ENCODE assay signal across 1 cellular context in genomic region chr6:126180585-126180984, GRCh38.
TF ChIP-seq lines count a peak whose summit lies in the region.

No MANE protein-coding gene starts in this region.

TF ChIP-seq in K562, 482 proteins besides CTCF, POLR2A, EP300 and RAD21:
- TF ChIP-seq SFPQ (IDR thresholded peaks at IDR 0.05; ENCODE audit: low read depth, low read length) = no peak
- no peak for TF ChIP-seq NFIX (CRISPR knock-in tag; IDR thresholded peaks at IDR 0.05; ENCODE audit: low read depth)
- peak; percentile 57 for TF ChIP-seq FOSL1 (tag; conservative IDR thresholded peaks at IDR 0.05)
- no peak for TF ChIP-seq FOS (IDR thresholded peaks at IDR 0.05; ENCODE audit: extremely low read depth, insufficient read length)
- no peak for TF ChIP-seq MTA1 (IDR thresholded peaks at IDR 0.05; ENCODE audit: borderline replicate concordance)
- TF ChIP-seq SOX6 (IDR thresholded peaks at IDR 0.05) = peak; percentile 57; the same call in 1 of the 2 replicates
- TF ChIP-seq BCOR (IDR thresholded peaks at IDR 0.05) = no peak
- TF ChIP-seq MTA2 (IDR thresholded peaks at IDR 0.05; ENCODE audit: low read depth) = no peak
- peak; percentile 26; the same call in 1 of the 2 replicates for TF ChIP-seq TCF3 (CRISPR knock-in tag; IDR thresholded peaks at IDR 0.05)
- no peak for TF ChIP-seq ZNF592 (IDR thresholded peaks at IDR 0.05)
- no peak for TF ChIP-seq XRCC5 (IDR thresholded peaks at IDR 0.05; ENCODE audit: low read depth, low read length)
- TF ChIP-seq CBX1 (IDR thresholded peaks at IDR 0.05; ENCODE audit: low read depth) = no peak
- no peak for TF ChIP-seq PHB (CRISPR knock-in tag; IDR thresholded peaks at IDR 0.05)
- no peak for TF ChIP-seq HNRNPUL1 (IDR thresholded peaks at IDR 0.05; ENCODE audit: low read length)
- TF ChIP-seq CEBPG (CRISPR knock-in tag; IDR thresholded peaks at IDR 0.05) = no peak
- peak in 1 of 2 experiments; percentile 55; a peak in 2 of 4 replicates for TF ChIP-seq CEBPG (tag; conservative IDR thresholded peaks at IDR 0.05 in 1 of 2, IDR thresholded peaks at IDR 0.05 in 1 of 2)
- no peak for TF ChIP-seq ILK (tag; IDR thresholded peaks at IDR 0.05; ENCODE audit: borderline replicate concordance, low read depth)
- TF ChIP-seq CEBPB (tag; IDR thresholded peaks at IDR 0.05) = 0 out of 2 replicates have a peak, but pooled peaks have one; percentile 6
- TF ChIP-seq HMGXB4 (CRISPR knock-in tag; IDR thresholded peaks at IDR 0.05) = no peak
- TF ChIP-seq SP2 (IDR thresholded peaks at IDR 0.05; ENCODE audit: extremely low read depth, low read depth, low read length, poor library complexity, severe bottlenecking) = no peak
- no peak for TF ChIP-seq FOXK2 (conservative IDR thresholded peaks at IDR 0.05 in 1 of 2, IDR thresholded peaks at IDR 0.05 in 1 of 2; ENCODE audit: low read depth in 2 of 2)
- no peak for TF ChIP-seq NKRF (IDR thresholded peaks at IDR 0.05; ENCODE audit: borderline replicate concordance)
- no peak for TF ChIP-seq SRSF9 (IDR thresholded peaks at IDR 0.05; ENCODE audit: borderline replicate concordance, low read depth, low read length)
- TF ChIP-seq CGGBP1 (CRISPR knock-in tag; IDR thresholded peaks at IDR 0.05) = no peak
- no peak for TF ChIP-seq PPARD (CRISPR knock-in tag; IDR thresholded peaks at IDR 0.05)
- TF ChIP-seq ZNF133 (CRISPR knock-in tag; IDR thresholded peaks at IDR 0.05) = no peak
- TF ChIP-seq TRIM28 (IDR thresholded peaks at IDR 0.05) = no peak
- TF ChIP-seq TCFL5 (CRISPR knock-in tag; conservative IDR thresholded peaks at IDR 0.05) = no peak
TF ChIP-seq in K562: peak in this region for 5.
